15 cellular contexts compared by ENCODE assay signal in the genomic region with DNA sequence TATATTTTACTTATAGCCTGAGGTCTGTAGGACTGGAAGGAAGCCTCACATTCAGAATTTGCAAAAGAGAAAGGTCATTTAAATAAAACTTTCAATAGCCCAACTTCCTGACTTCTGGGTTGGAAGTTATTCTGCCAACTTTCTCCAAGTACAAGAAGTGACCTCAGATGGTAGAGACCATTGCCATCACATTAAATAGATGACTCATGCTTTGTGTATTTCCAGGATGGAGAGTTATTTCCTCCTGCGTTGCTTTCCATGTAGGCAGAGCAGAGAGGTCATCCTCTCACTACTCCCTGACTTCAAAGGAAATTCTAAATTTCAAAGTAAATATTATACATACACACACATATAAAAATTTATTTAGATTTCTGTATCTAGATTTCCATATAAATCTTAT.
DNase-seq lines count a peak whose midpoint lies in the region; ATAC-seq and TF ChIP-seq lines count a peak whose summit lies in the region.
"Had no signal": no experiment of that assay in that cellular context is flagged by ENCODE, and none has a peak within 500 bp of the region (broad histone marks: within the 10 kb centered on the region; RNA-seq: fewer than 3 reads in every experiment).

No MANE protein-coding gene starts in this region.

- no peaks in the 10 kb centered on the region for H3K36me3 ChIP-seq in GM23248 (ENCODE audit: low read depth)
- no peaks in the 10 kb centered on the region for H3K36me3 ChIP-seq in RWPE2 (ENCODE audit: low read depth)
- no peaks in the 10 kb centered on the region for H3K36me3 ChIP-seq in fibroblast of lung (ENCODE audit: control insufficient read depth, insufficient read depth, low read length)
- no peaks in the 10 kb centered on the region for H3K36me3 ChIP-seq in prostate gland
- H3K36me3 ChIP-seq: SJSA1 had no signal

- WGBS in GM23248 (ENCODE audit: low coverage in 1 of 2, low lambda C conversion rate in 2 of 2, missing lambda C conversion rate in 2 of 2), 2 experiments: 13 to 21% methylated on average over 1 of the region's 1 CpG
- WGBS in prostate gland: 27% methylated on average over 1 of the region's 1 CpG

- H3K4me3 ChIP-seq in GM23248 (no peak overlapping the region), RWPE2 (ENCODE audit: severe bottlenecking) (no peak overlapping the region), fibroblast of lung (replicated peaks in 1 of 4; ENCODE audit: control extremely low read depth in 1 of 4, insufficient read depth in 1 of 4, low read depth in 3 of 4, low read length in 4 of 4) (no peak overlapping the region), prostate gland (no peak overlapping the region)
- H3K4me3 ChIP-seq: SJSA1 had no signal

- no peaks in the 10 kb centered on the region for H3K9me2 ChIP-seq in GM23248 (ENCODE audit: insufficient read depth)

- H3K4me2 ChIP-seq in GM23248 (ENCODE audit: unreplicated experiment) (no peak overlapping the region), fibroblast of lung (ENCODE audit: extremely low read depth, insufficient read depth, low read length) (no peak overlapping the region)

- H3F3A ChIP-seq in GM23248 (ENCODE audit: insufficient read depth): no peaks in the 10 kb centered on the region

- H3K27me3 ChIP-seq in GM23248 (replicated peaks; ENCODE audit: insufficient read depth) (no peaks in the 10 kb centered on the region), RWPE2 (ENCODE audit: insufficient read depth, poor library complexity, severe bottlenecking) (no peaks in the 10 kb centered on the region), fibroblast of lung (ENCODE audit: control insufficient read depth, insufficient read depth, low read length) (no peaks in the 10 kb centered on the region), prostate gland (replicated peaks; ENCODE audit: insufficient read depth) (no peaks in the 10 kb centered on the region)
- H3K27me3 ChIP-seq: SJSA1 had no signal

- DNase-seq in GM23248: peak; percentile 1
- DNase-seq in RWPE2 (ENCODE audit: low spot score): no peak
- peak; percentile 41 to 67 for DNase-seq in fibroblast of lung (ENCODE audit: low read depth in 2 of 2)
- peak; percentile 94 for DNase-seq in pulmonary artery endothelial cell (ENCODE audit: low read depth, low spot score)
- no peak for DNase-seq in activated T-cell treated with anti-CD3 and anti-CD28 coated beads for 4 hours
- no peak for DNase-seq in activated CD4-positive, CD25-positive, alpha-beta regulatory T cell (lab: John Stamatoyannopoulos, UW)
- no peak for DNase-seq in stimulated activated CD4-positive, alpha-beta T cell treated with anti-CD3 and anti-CD28 coated beads, Interleukin-2, amount 100 ng/mL, for 24 hours
- no peak for DNase-seq in prostate gland (ENCODE audit: low spot score)
- DNase-seq: activated CD8-positive, alpha-beta memory T cell treated with anti-CD3 and anti-CD28 coated beads, Interleukin-2, amount 50 U/mL, for 4 hours; activated naive CD8-positive, alpha-beta T cell treated with anti-CD3 and anti-CD28 coated beads, Interleukin-2, amount 10 ng/mL, durations not matched to agents 7 days and 5 days; C1 segment of cervical spinal cord; H7; hippocampal formation; NCI-H187 had no signal

- no peaks in the 10 kb centered on the region for H3K79me2 ChIP-seq in GM23248 (ENCODE audit: insufficient read depth)
- no peaks in the 10 kb centered on the region for H3K79me2 ChIP-seq in fibroblast of lung (ENCODE audit: control insufficient read depth, insufficient read depth, low read length)

- H3K9me3 ChIP-seq in GM23248 (ENCODE audit: low read depth) (no peaks in the 10 kb centered on the region), RWPE2 (ENCODE audit: severe bottlenecking) (no peaks in the 10 kb centered on the region), fibroblast of lung (ENCODE audit: control insufficient read depth, insufficient read depth, low read depth, low read length) (no peaks in the 10 kb centered on the region), prostate gland (no peaks in the 10 kb centered on the region)
- H3K9me3 ChIP-seq: SJSA1 had no signal

- H3K9ac ChIP-seq in GM23248 (no peak overlapping the region), fibroblast of lung (ENCODE audit: insufficient read depth, low read length) (no peak overlapping the region)

- no peak for TF ChIP-seq POLR2A in prostate gland (IDR thresholded peaks at IDR 0.05)

- in situ Hi-C loops in GM23248 (cut with MboI): no loop called here

- H2AFZ ChIP-seq in GM23248: no peak overlapping the region
- no peak overlapping the region for H2AFZ ChIP-seq in fibroblast of lung (ENCODE audit: low read length)

- no peak overlapping the region for H3K27ac ChIP-seq in GM23248
- H3K27ac ChIP-seq in RWPE2 (ENCODE audit: poor library complexity, severe bottlenecking): peak overlapping the region; percentile 68
- peak overlapping the region; percentile 67 for H3K27ac ChIP-seq in fibroblast of lung (ENCODE audit: insufficient read depth, low read length)
- no peak overlapping the region for H3K27ac ChIP-seq in prostate gland
- H3K27ac ChIP-seq: SJSA1 had no signal

- no peaks in the 10 kb centered on the region for H4K20me1 ChIP-seq in GM23248 (ENCODE audit: insufficient read depth)
- no peaks in the 10 kb centered on the region for H4K20me1 ChIP-seq in fibroblast of lung (ENCODE audit: control insufficient read depth, extremely low read depth, insufficient read depth, low read length)

- intact Hi-C loops in prostate gland (cut with DNase I): no loop called here

- H3K4me1 ChIP-seq in GM23248 (ENCODE audit: insufficient read depth) (no peaks in the 10 kb centered on the region), RWPE2 (ENCODE audit: insufficient read depth, poor library complexity, severe bottlenecking) (peaks cover 26% of the 10 kb centered on the region), fibroblast of lung (ENCODE audit: control insufficient read depth, extremely low read depth, insufficient read depth, low read length) (peaks cover 10% of the 10 kb centered on the region), prostate gland (replicated peaks) (no peaks in the 10 kb centered on the region)
- H3K4me1 ChIP-seq: SJSA1 had no signal

- no peak for TF ChIP-seq CTCF in RWPE2 (IDR thresholded peaks at IDR 0.05; ENCODE audit: poor library complexity, severe bottlenecking)
- no peak for TF ChIP-seq CTCF in fibroblast of lung (conservative IDR thresholded peaks at IDR 0.05 in 1 of 2, IDR thresholded peaks at IDR 0.05 in 1 of 2; ENCODE audit: low read depth in 1 of 2, low read length in 2 of 2)
- no peak for TF ChIP-seq CTCF in prostate gland (IDR thresholded peaks at IDR 0.05)

- ATAC-seq in RWPE2 (ENCODE audit: low read depth): peak; percentile 90

Comparison
In these comparisons a context has a peak if more than half of its experiments do, and no peak if none do; other contexts are left out.
1. DNase-seq: peak in GM23248 (single experiment), fibroblast of lung (2 of 2) and pulmonary artery endothelial cell (single experiment); none in RWPE2 (single experiment), activated T-cell treated with anti-CD3 and anti-CD28 coated beads for 4 hours (single experiment), activated CD4-positive, CD25-positive, alpha-beta regulatory T cell (0 of 4), stimulated activated CD4-positive, alpha-beta T cell treated with anti-CD3 and anti-CD28 coated beads, Interleukin-2, amount 100 ng/mL, for 24 hours (0 of 2) and prostate gland (single experiment).
2. H3K27ac ChIP-seq: peak in RWPE2 (single experiment) and fibroblast of lung (single experiment); none in GM23248 (single experiment) and prostate gland (0 of 2).